In the genomic region with DNA sequence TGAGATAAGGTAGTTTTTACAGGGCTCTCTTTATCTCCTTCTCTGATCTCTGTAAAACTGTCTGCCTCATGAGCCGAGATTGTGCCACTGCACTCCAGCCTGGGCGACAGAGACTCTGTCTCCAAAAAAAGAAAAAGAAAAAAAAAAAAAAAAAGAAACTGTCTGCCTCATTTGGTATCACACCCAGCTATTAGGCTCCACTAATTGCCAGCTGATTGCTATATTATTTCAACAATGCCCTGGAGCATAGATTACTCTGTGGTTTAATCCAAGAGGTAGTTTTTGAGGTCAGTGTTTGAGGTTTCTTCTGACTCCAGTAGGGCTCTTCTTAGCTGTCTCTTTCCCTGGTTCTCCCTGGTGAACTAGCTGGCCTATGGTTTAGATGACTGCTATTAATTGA, we compare ENCODE assay signal across 29 cellular contexts.
"Had no signal": no experiment of that assay in that cellular context is flagged by ENCODE, and none has a peak within 500 bp of the region (broad histone marks: within the 10 kb centered on the region; RNA-seq: fewer than 3 reads in every experiment).

No MANE protein-coding gene starts in this region.

- H2AFZ ChIP-seq: neural progenitor cell, parathyroid adenoma had no signal

- H3K27ac ChIP-seq: neural progenitor cell, ovary, parathyroid adenoma, psoas muscle, right lobe of liver, sigmoid colon, skin epidermis, spleen, suprapubic skin, testis, tibial artery, transverse colon, upper lobe of right lung, uterus had no signal

- H3K4me1 ChIP-seq: neural progenitor cell, parathyroid adenoma, psoas muscle, right lobe of liver, sigmoid colon, spleen, suprapubic skin, testis, tibial artery, transverse colon, upper lobe of right lung, uterus had no signal

- H3K9ac ChIP-seq: neural progenitor cell, parathyroid adenoma had no signal

- H3K79me2 ChIP-seq: parathyroid adenoma had no signal

- H3K9me3 ChIP-seq: ovary, psoas muscle, right lobe of liver, sigmoid colon, spleen, suprapubic skin, testis, tibial artery, transverse colon, upper lobe of right lung, uterus had no signal

- ATAC-seq: natural killer cell; psoas muscle; right cardiac atrium; right lobe of liver; stimulated activated memory B cell treated with anti-CD40 and anti-IgM and Interleukin-4, amounts not matched to agents 10 μg/mL and 1 μg/mL and 100 μg/mL, for 72 hours; stimulated activated naive CD8-positive, alpha-beta T cell treated with anti-CD3 and anti-CD28 coated beads, Interleukin-15, amount 100 ng/mL, for 72 hours; upper lobe of right lung had no signal

- H3K36me3 ChIP-seq: neural progenitor cell, ovary, right lobe of liver, sigmoid colon, spleen, suprapubic skin, tibial artery, transverse colon, upper lobe of right lung, uterus had no signal

- H3K4me2 ChIP-seq: neural progenitor cell, smooth muscle cell had no signal

- H3K27me3 ChIP-seq: neural progenitor cell, ovary, right lobe of liver, sigmoid colon, suprapubic skin, testis, tibial artery, transverse colon, upper lobe of right lung, uterus had no signal

- H3K4me3 ChIP-seq: neural progenitor cell, ovary, psoas muscle, right lobe of liver, sigmoid colon, skin epidermis, smooth muscle cell, spleen, suprapubic skin, testis, tibial artery, transverse colon, upper lobe of right lung, uterus had no signal

- DNase-seq: natural killer cell; occipital lobe; ovary; posterior cingulate gyrus; psoas muscle; right cardiac atrium; right lobe of liver; sigmoid colon; spleen; stimulated activated CD4-positive, alpha-beta T cell treated with anti-CD3 and anti-CD28 coated beads, Interleukin-12 subunit alpha, Interleukin-12 subunit beta, amount 100 ng/mL, for 4 hours; stimulated activated CD4-positive, alpha-beta T cell treated with anti-CD3 and anti-CD28 coated beads, Interleukin-1b, Interleukin-23, amount 100 ng/mL, for 48 hours; stimulated activated CD4-positive, alpha-beta T cell treated with anti-CD3 and anti-CD28 coated beads, Interleukin-4, amount 100 ng/mL, for 1 hour; stimulated activated CD4-positive, alpha-beta T cell treated with anti-CD3 and anti-CD28 coated beads, Interleukin-4, amount 100 ng/mL, for 4 hours; stimulated activated CD8-positive, alpha-beta memory T cell treated with anti-CD3 and anti-CD28 coated beads, Interleukin-4, amount 100 ng/mL, for 48 hours; stimulated activated naive CD4-positive, alpha-beta T cell; stimulated activated naive CD8-positive, alpha-beta T cell treated with anti-CD3 and anti-CD28 coated beads, Interleukin-15, amount 100 ng/mL, for 72 hours; stimulated activated naive CD8-positive, alpha-beta T cell treated with anti-CD3 and anti-CD28 coated beads, Interleukin-15, Interleukin-2, amounts not matched to agents 100 U/mL and 50 U/mL, for 24 hours; substantia nigra; testis; tibial artery; transverse colon; upper lobe of right lung; uterus had no signal
